In the genomic region with DNA sequence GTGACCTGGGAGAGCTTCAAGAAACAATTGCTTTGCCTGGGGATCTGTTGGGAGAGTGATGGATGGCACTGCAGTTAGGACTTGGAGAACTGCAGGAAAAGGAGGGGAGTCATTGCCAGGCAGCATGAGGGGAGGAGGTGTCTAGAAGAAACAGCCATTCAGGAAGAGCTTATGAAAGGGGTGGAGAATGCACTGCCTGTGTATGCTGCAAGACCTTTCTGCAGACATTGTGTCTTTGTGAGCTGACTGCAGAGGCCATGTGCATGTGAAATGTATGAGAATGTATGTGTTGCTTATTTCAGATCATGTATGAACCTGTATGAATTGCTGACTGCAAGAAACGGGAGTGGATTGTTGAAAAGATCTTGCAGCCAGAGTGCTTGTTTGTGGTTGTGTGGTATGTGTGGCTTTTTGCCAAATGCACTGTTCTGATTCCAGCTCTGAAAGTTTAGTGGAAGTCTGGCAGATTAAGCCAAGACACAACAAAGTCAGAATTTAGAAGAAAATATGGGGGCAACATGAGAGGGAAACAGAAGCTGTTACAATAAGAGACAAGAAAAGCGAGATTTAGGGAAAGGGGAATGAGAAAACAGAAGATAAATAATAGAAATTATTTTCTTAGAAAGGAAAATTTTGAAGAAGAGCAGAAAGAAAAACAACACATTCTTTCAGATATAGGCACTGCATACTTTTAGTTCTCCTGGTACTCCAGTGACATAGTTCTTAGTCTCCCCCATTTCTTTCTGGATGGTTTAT, we compare ENCODE assay signal across 8 cellular contexts. TPM values are rescaled to one million over a fixed set of nuclear protein-coding genes. Genes with fewer than 3 reads are reported as not detected.
A peak's percentile ranks its signal among the peaks of the same experiment; 100 is the strongest.
DNase-seq lines count a peak whose midpoint lies in the region; ATAC-seq and TF ChIP-seq lines count a peak whose summit lies in the region.

No MANE protein-coding gene starts in this region.

- H3K9me2 ChIP-seq in OCI-LY7 (ENCODE audit: insufficient read depth, low read length) = no peaks in the 10 kb centered on the region

- DNase-seq in Right ventricle myocardium inferior (ENCODE audit: missing footprints) (no peak), right atrium auricular region (ENCODE audit: low spot score) (no peak), OCI-LY7 (ENCODE audit: low spot score) (peak; percentile 74), epithelial cell of proximal tubule (ENCODE audit: low read depth) (no peak), nephron progenitor cell (peak; percentile 51)

- peak overlapping the region; percentile 75; the same call in 1 of the 2 replicates for H2AFZ ChIP-seq in OCI-LY7 (ENCODE audit: low read length)

- H3K27me3 Mint-ChIP-seq in nephron progenitor cell (ENCODE audit: low read depth, poor library complexity) = no peaks in the 10 kb centered on the region

- H3K4me1 ChIP-seq in right atrium auricular region (peaks cover 0 to 17% of the 10 kb centered on the region in 2 donors), OCI-LY7 (ENCODE audit: insufficient read depth, low read length, poor library complexity, severe bottlenecking) (peaks cover 69% of the 10 kb centered on the region)

- BruUV-seq in OCI-LY7 (replicated peaks; lab: Mats Ljungman, UMichigan) = no TSS peak

- H3K36me3 Mint-ChIP-seq in nephron progenitor cell (ENCODE audit: low read depth) = no peaks in the 10 kb centered on the region

- H3K27me3 ChIP-seq in right atrium auricular region = no peaks in the 10 kb centered on the region

- no peak overlapping the region for H3K27ac Mint-ChIP-seq in nephron progenitor cell

- H3K9me3 ChIP-seq in right atrium auricular region (no peaks in the 10 kb centered on the region), OCI-LY7 (ENCODE audit: low read length) (no peaks in the 10 kb centered on the region)

- peaks cover 18% of the 10 kb centered on the region for H3K4me1 Mint-ChIP-seq in nephron progenitor cell

- H3K36me3 ChIP-seq in right atrium auricular region (no peaks in the 10 kb centered on the region), OCI-LY7 (ENCODE audit: insufficient read depth, low read length) (no peaks in the 10 kb centered on the region)

- H3K9me3 Mint-ChIP-seq in nephron progenitor cell = peaks cover 12% of the 10 kb centered on the region

- no peak overlapping the region for H3K27ac ChIP-seq in right atrium auricular region
- H3K27ac ChIP-seq in OCI-LY7 (ENCODE audit: low read depth, low read length, poor library complexity, severe bottlenecking) = peak overlapping the region; percentile 52

- no peak overlapping the region for H3K4me3 ChIP-seq in right atrium auricular region
- peak overlapping the region; percentile 31 for H3K4me3 ChIP-seq in OCI-LY7 (ENCODE audit: low read depth, low read length, poor library complexity, severe bottlenecking)
- H3K4me3 ChIP-seq in epithelial cell of proximal tubule (ENCODE audit: low read depth, low read length) = peak overlapping the region; percentile 25

- H4K20me1 ChIP-seq in OCI-LY7 (ENCODE audit: insufficient read depth, low read length) = no peaks in the 10 kb centered on the region

- no peak for TF ChIP-seq CTCF in right atrium auricular region (IDR thresholded peaks at IDR 0.05)
- no peak for TF ChIP-seq CTCF in OCI-LY7 (conservative IDR thresholded peaks at IDR 0.05; ENCODE audit: low read length)
- no peak for TF ChIP-seq CTCF in epithelial cell of proximal tubule (conservative IDR thresholded peaks at IDR 0.05; ENCODE audit: low read depth, low read length)
- TF ChIP-seq CTCF in nephron progenitor cell (IDR thresholded peaks at IDR 0.05) = no peak

- no peaks in the 10 kb centered on the region for H3K79me2 ChIP-seq in OCI-LY7 (ENCODE audit: insufficient read depth, low read depth, low read length)

- POLR2A ChIA-PET in OCI-LY7 (lab: Charles Lee) = interaction anchor here (0.6 to 1.7 kb wide), 13 partner anchors 9 to 1412 kb away, joined by 3 to 8 read pairs (median 4); a partner anchor contains a TSS

- H3K4me2 ChIP-seq in OCI-LY7 (ENCODE audit: low read length) = peak overlapping the region; percentile 71

- intact Hi-C loops in Right ventricle myocardium inferior (cut with DNase I) = no loop called here
- intact Hi-C loops in OCI-LY7 (cut with micrococcal nuclease; ENCODE audit: unreplicated experiment) = no loop called here

- no peak overlapping the region for H3K4me3 Mint-ChIP-seq in nephron progenitor cell

- ATAC-seq in Right ventricle myocardium inferior (peak; percentile 90), GM21576 (IDR thresholded peaks at IDR 0.05; ENCODE audit: unreplicated experiment) (no peak), GM21528 (IDR thresholded peaks at IDR 0.05; ENCODE audit: low FRiP score, unreplicated experiment) (no peak), HG03571 (IDR thresholded peaks at IDR 0.05; ENCODE audit: unreplicated experiment) (no peak)

- CTCF ChIA-PET in OCI-LY7 (lab: Charles Lee; ENCODE audit: unreplicated experiment) = interaction anchor here (0.6 kb wide), 1 partner anchor 149 kb away, joined by 3 read pairs; no protein-coding TSS in a partner anchor

RNA-seq across cellular contexts. Expression of a gene that starts 9.8 kb away (rescaled TPM):
- 12.5 TPM for total RNA-seq in Right ventricle myocardium inferior
- 10 to 100 TPM in 1 of 2 donors, 1 to 10 TPM in 1; 9.7 to 10.7 TPM for total RNA-seq in right atrium auricular region
- total RNA-seq in OCI-LY7 (2014; rRNA removed; shearing (Covaris generic)) = 109 and 117 TPM in 2 replicates
- total RNA-seq in OCI-LY7 (2022) = 84.6 and 122 TPM in 2 replicates
- 19.8 and 34.0 TPM in 2 replicates for total RNA-seq in epithelial cell of proximal tubule

RNA-seq across cellular contexts. Expression of a gene that starts 25.4 kb away (rescaled TPM):
- total RNA-seq in Right ventricle myocardium inferior (56.0 TPM), right atrium auricular region (100 to 1,000 TPM in 1 of 2 donors, 10 to 100 TPM in 1; 22.1 to 104 TPM), OCI-LY7 (2022) (not detected in 2 replicates), epithelial cell of proximal tubule (0.75 and 0.94 TPM in 2 replicates)
- not detected in 2 replicates for total RNA-seq in OCI-LY7 (2014; rRNA removed; shearing (Covaris generic))

Comparison
In these comparisons a context has a peak if more than half of its experiments do, and no peak if none do; other contexts are left out.
1. DNase-seq: peak in OCI-LY7 (single experiment) and nephron progenitor cell (single experiment); none in Right ventricle myocardium inferior (single experiment), right atrium auricular region (single experiment) and epithelial cell of proximal tubule (single experiment).
2. H3K4me3 ChIP-seq: peak in OCI-LY7 (single experiment) and epithelial cell of proximal tubule (single experiment); none in right atrium auricular region (0 of 2).
3. RNA of a gene that starts 25.4 kb away (total RNA-seq): 22.1 to 104 TPM in right atrium auricular region and 56.0 TPM in Right ventricle myocardium inferior (single experiment); 0.75 to 0.94 TPM in epithelial cell of proximal tubule and not detected in OCI-LY7; every median in the first group is over 10 times any median in the second.